Comparison of ENCODE assay signal across 15 cellular contexts in genomic region chr13:91292630-91293221, GRCh38.
"Had no signal": no experiment of that assay in that cellular context is flagged by ENCODE, and none has a peak within 500 bp of the region (broad histone marks: within the 10 kb centered on the region; RNA-seq: fewer than 3 reads in every experiment).

No MANE protein-coding gene starts in this region.

- H3K4me1 ChIP-seq: pancreas, stomach had no signal

- H3K79me2 ChIP-seq: hepatocyte had no signal

- FAIRE-seq: pancreas had no signal

- H3K4me3 ChIP-seq: hepatocyte, pancreas, skin epidermis, stomach had no signal

- H3K36me3 ChIP-seq: brain microvascular endothelial cell, pancreas, stomach had no signal

- ATAC-seq: activated T-cell treated with anti-CD3 and anti-CD28 coated beads, Interleukin-2, amount 50 U/mL, for 4 hours; left ventricle myocardium superior; pancreas had no signal

- H3K27me3 ChIP-seq: brain microvascular endothelial cell, hepatocyte had no signal

- H2AFZ ChIP-seq: hepatocyte had no signal

- H3K9me3 ChIP-seq: pancreas had no signal

- H3K27ac ChIP-seq: brain microvascular endothelial cell, hepatocyte, pancreas, skin epidermis, stomach had no signal

- H3K4me2 ChIP-seq: hepatocyte had no signal

- DNase-seq: activated CD4-positive, alpha-beta memory T cell treated with anti-CD3 and anti-CD28 coated beads for 36 hours; activated CD4-positive, alpha-beta T cell treated with anti-CD3 and anti-CD28 coated beads for 1 hour; activated effector memory CD4-positive, alpha-beta T cell treated with anti-CD3 and anti-CD28 coated beads, Interleukin-2, amount 50 U/mL, for 16 hours; activated T-cell treated with anti-CD3 and anti-CD28 coated beads, Interleukin-2, amount 50 U/mL, for 4 hours; amygdala; brain microvascular endothelial cell; left ventricle myocardium superior; mesenchymal stem cell; nephron progenitor cell; pancreas; retina; stimulated activated CD4-positive, alpha-beta T cell treated with anti-CD3 and anti-CD28 coated beads, Interleukin-4, amount 100 ng/mL, for 4 hours; stomach had no signal
